3 cellular contexts compared by ENCODE assay signal in the genomic region with DNA sequence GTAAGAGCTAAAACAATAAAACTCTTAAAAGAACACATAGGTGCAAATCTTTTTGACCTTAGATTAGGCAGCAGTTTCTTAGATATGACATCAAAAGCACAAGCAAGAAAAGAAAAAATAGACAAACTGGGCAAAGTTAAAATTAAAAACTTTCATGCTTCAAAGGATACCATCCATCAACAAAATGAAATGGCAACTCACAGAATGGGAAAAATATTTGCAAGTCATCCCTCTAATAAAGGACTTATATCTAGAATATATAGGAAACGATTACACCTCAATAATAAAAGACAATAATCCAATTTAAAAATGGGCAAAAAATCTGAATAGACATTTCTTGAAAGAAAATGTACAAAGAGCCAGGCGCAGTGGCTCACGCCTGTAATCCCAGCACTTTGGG.
TF ChIP-seq lines count a peak whose summit lies in the region.

No MANE protein-coding gene starts in this region.

TF ChIP-seq in HepG2, 621 proteins besides CTCF, POLR2A, EP300 and RAD21:
- TF ChIP-seq NFE2L2 (IDR thresholded peaks at IDR 0.05; ENCODE audit: low read length): peak; percentile 74
- no peak for TF ChIP-seq RXRB (CRISPR knock-in tag; IDR thresholded peaks at IDR 0.05; ENCODE audit: borderline replicate concordance)

TF ChIP-seq in IMR-90, 13 proteins besides CTCF, POLR2A, EP300 and RAD21:
- TF ChIP-seq NFE2L2 (IDR thresholded peaks at IDR 0.05; ENCODE audit: low read depth, low read length): peak; percentile 54
- no peak for TF ChIP-seq MXI1 (IDR thresholded peaks at IDR 0.05; ENCODE audit: borderline replicate concordance, low read depth, low read length)
- no peak for TF ChIP-seq MAZ (IDR thresholded peaks at IDR 0.05; ENCODE audit: borderline replicate concordance, low read depth, low read length)

TF ChIP-seq in K562, 482 proteins besides CTCF, POLR2A, EP300 and RAD21:
- TF ChIP-seq DIDO1 (tag; IDR thresholded peaks at IDR 0.05; ENCODE audit: low read depth) (no peak), MAFG (tag; conservative IDR thresholded peaks at IDR 0.05) (0 out of 2 replicates have a peak, but pooled peaks have one; percentile 10), ZNF316 (IDR thresholded peaks at IDR 0.05) (0 out of 2 replicates have a peak, but pooled peaks have one; percentile 12)
TF ChIP-seq in K562: peak in this region for 2.
